Comparison of ENCODE assay signal across 6 cellular contexts in the genomic region with DNA sequence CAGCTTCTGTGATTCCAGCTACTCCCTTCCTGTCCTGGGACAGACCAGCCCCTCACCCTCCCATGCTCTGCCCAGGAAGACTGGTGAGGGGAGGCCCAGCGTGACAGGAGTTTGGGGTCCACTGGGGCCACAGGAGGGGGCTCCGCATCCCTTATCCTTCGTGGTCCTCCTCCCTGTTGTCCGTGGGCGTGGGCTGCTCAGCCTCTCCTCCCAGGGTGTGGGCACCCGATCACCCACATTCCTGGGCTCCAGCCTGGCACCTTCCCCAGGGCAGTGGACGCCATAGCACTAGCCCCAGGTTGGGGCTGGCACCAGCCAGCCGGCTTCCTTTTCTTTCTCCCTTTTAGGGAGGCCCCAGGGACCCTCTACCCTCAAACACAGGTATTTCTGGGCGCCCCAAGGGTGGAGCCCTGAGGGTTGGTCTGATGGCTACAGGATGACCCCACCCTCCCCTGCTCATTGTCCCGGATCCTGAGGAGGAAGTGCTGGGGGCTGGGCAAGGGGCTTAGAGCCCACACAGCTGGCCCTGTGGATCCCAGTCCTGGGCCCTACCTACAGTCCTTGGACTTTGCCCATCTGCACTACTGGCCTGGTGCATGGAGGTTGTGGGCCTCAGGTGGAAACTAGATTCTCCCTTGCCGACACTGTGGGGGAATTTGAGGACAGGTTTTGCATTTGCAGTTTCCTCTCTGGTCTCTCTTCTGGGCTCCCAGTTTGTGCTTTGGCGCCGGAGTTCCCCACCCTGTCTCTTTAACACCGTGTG. TPM values are rescaled to one million over a fixed set of nuclear protein-coding genes. Genes with fewer than 3 reads are reported as not detected.
DNase-seq lines count a peak whose midpoint lies in the region; ATAC-seq and TF ChIP-seq lines count a peak whose summit lies in the region.

No MANE protein-coding gene starts in this region.

- CTCF ChIA-PET in T-cell (lab: Charles Lee) = no interaction called here

- peak overlapping the region; percentile 75 to 88 (median 81) for H3K4me3 Mint-ChIP-seq in T-cell

- H3K9me3 Mint-ChIP-seq in T-cell = no peaks in the 10 kb centered on the region

- peak overlapping the region; percentile 69 to 82 for H3K27ac Mint-ChIP-seq in T-cell

- H3K27me3 ChIP-seq in kidney epithelial cell (ENCODE audit: control insufficient read depth, insufficient read depth, low read length) = no peaks in the 10 kb centered on the region

- DNase-seq in COLO668 (lab: John Stamatoyannopoulos, UW; ENCODE audit: unreplicated experiment) (peak; percentile 6), T-cell (peak in 5 of 34 experiments; percentile 10 to 25 (median 21)), kidney epithelial cell (ENCODE audit: low read depth) (no peak), T-helper 9 cell (no peak), UCSD-AML1 (lab: John Stamatoyannopoulos, UW; ENCODE audit: unreplicated experiment) (no peak)

- ATAC-seq in T-cell (replicated peaks in 1 of 4) (peak in 1 of 4 experiments; percentile 19), GM18870 (IDR thresholded peaks at IDR 0.05; ENCODE audit: unreplicated experiment) (no peak)

- peaks cover 24 to 31% (median 26%) of the 10 kb centered on the region in 3 donors for H3K4me1 Mint-ChIP-seq in T-cell

- no peaks in the 10 kb centered on the region for H3K27me3 Mint-ChIP-seq in T-cell

- H3K4me3 ChIP-seq in kidney epithelial cell (ENCODE audit: low read depth, low read length) = peak overlapping the region; percentile 97

- H3K36me3 ChIP-seq in kidney epithelial cell (ENCODE audit: control insufficient read depth, insufficient read depth, low read length) = peaks cover under 1% of the 10 kb centered on the region

- POLR2A ChIA-PET in T-cell (lab: Charles Lee) = no interaction called here

- H3K36me3 Mint-ChIP-seq in T-cell = peaks cover 26% of the 10 kb centered on the region

- TF ChIP-seq CTCF in kidney epithelial cell (IDR thresholded peaks at IDR 0.05; ENCODE audit: insufficient read depth, low read length, poor library complexity, severe bottlenecking) = no peak

RNA-seq across cellular contexts. Expression of gene KIF1C, which starts 1.1 kb away (rescaled TPM):
- 10 to 100 TPM; 15.3 to 37.9 (median 28.5) TPM for total RNA-seq in T-cell
- total RNA-seq in kidney epithelial cell = 87.1 and 97.6 TPM in 2 replicates

RNA-seq across cellular contexts. Expression of gene INCA1, which starts 1.5 kb away (rescaled TPM):
- total RNA-seq in T-cell (under 1 TPM in 2 of 5 donors, not detected in 3; 0.38 to 0.43 TPM), kidney epithelial cell (0.41 and 2.2 TPM in 2 replicates)

RNA-seq across cellular contexts. Expression of gene CAMTA2, which starts 11.4 kb away (rescaled TPM):
- total RNA-seq in T-cell = 10 to 100 TPM; 59.8 to 82.8 (median 72.0) TPM
- 47.7 and 50.7 TPM in 2 replicates for total RNA-seq in kidney epithelial cell

RNA-seq across cellular contexts. Expression of gene SPAG7, which starts 31.2 kb away (rescaled TPM):
- total RNA-seq in T-cell = 10 to 100 TPM; 36.4 to 65.6 (median 55.8) TPM
- 74.6 and 88.7 TPM in 2 replicates for total RNA-seq in kidney epithelial cell

RNA-seq across cellular contexts. Expression of gene SLC52A1, which starts 36.4 kb away (rescaled TPM):
- total RNA-seq in T-cell (under 1 TPM in 3 of 5 donors, not detected in 2; 0.14 to 0.62 (median 0.25) TPM), kidney epithelial cell (0.17 and 0.62 TPM in 2 replicates)
